12 cellular contexts compared by ENCODE assay signal in genomic region chr6:151716446-151717047, GRCh38.
DNase-seq lines count a peak whose midpoint lies in the region; ATAC-seq lines count a peak whose summit lies in the region.
"Had no signal": no experiment of that assay in that cellular context is flagged by ENCODE, and none has a peak within 500 bp of the region (broad histone marks: within the 10 kb centered on the region; RNA-seq: fewer than 3 reads in every experiment).

No MANE protein-coding gene starts in this region.

- H3K36me3 ChIP-seq in ACC112 (ENCODE audit: insufficient read depth, low read length): no peaks in the 10 kb centered on the region
- H3K36me3 ChIP-seq in iPS-20b (ENCODE audit: insufficient read depth, low read depth, low read length): no peaks in the 10 kb centered on the region

- no peak overlapping the region for H3K27ac Mint-ChIP-seq in natural killer cell treated with Interleukin-12 subunit alpha and Interleukin-12 subunit beta and Interleukin-15 and Interleukin-18, amount 100 ng/mL, for 72 hours

- ATAC-seq in GM18870 (IDR thresholded peaks at IDR 0.05; ENCODE audit: unreplicated experiment): no peak
- ATAC-seq in natural killer cell treated with Interleukin-12 subunit alpha and Interleukin-12 subunit beta and Interleukin-15 and Interleukin-18, amount 100 ng/mL, for 72 hours: no peak

- no peaks in the 10 kb centered on the region for H3K4me1 Mint-ChIP-seq in natural killer cell treated with Interleukin-12 subunit alpha and Interleukin-12 subunit beta and Interleukin-15 and Interleukin-18, amount 100 ng/mL, for 72 hours (ENCODE audit: low read depth in 2 of 2)
- H3K4me1 Mint-ChIP-seq: central memory CD8-positive, alpha-beta T cell; neural crest cell had no signal

- no peak overlapping the region for H3K4me3 Mint-ChIP-seq in natural killer cell treated with Interleukin-12 subunit alpha and Interleukin-12 subunit beta and Interleukin-15 and Interleukin-18, amount 100 ng/mL, for 72 hours
- H3K4me3 Mint-ChIP-seq: central memory CD8-positive, alpha-beta T cell; neural crest cell had no signal

- H3K4me1 ChIP-seq in ACC112 (ENCODE audit: control insufficient read depth, insufficient read depth, low read length, unreplicated experiment) (peaks cover 12% of the 10 kb centered on the region), iPS-20b (ENCODE audit: insufficient read depth, low read length) (peaks cover 8% of the 10 kb centered on the region; the same call in 1 of the 2 replicates)

- DNase-seq in Daoy (ENCODE audit: low read depth) (peak; percentile 7), RPMI8226 (peak; percentile 30), cerebellar cortex (ENCODE audit: low spot score) (no peak), midbrain (lab: John Stamatoyannopoulos, UW) (no peak)
- DNase-seq in natural killer cell treated with Interleukin-12 subunit alpha and Interleukin-12 subunit beta and Interleukin-15 and Interleukin-18, amount 100 ng/mL, for 72 hours (ENCODE audit: low spot score): no peak
- DNase-seq: activated gamma-delta T cell, NCI-H226 had no signal

- H3K79me2 ChIP-seq in ACC112 (ENCODE audit: control insufficient read depth, insufficient read depth, low read length, unreplicated experiment): no peaks in the 10 kb centered on the region

- peak overlapping the region; percentile 25 for H2AFZ ChIP-seq in ACC112 (ENCODE audit: low read length, unreplicated experiment)

- no peaks in the 10 kb centered on the region for H3K9me3 ChIP-seq in iPS-20b (ENCODE audit: insufficient read depth, low read depth, low read length)

- H3K36me3 Mint-ChIP-seq in natural killer cell treated with Interleukin-12 subunit alpha and Interleukin-12 subunit beta and Interleukin-15 and Interleukin-18, amount 100 ng/mL, for 72 hours: peaks cover 26% of the 10 kb centered on the region

- H3K27me3 Mint-ChIP-seq in natural killer cell treated with Interleukin-12 subunit alpha and Interleukin-12 subunit beta and Interleukin-15 and Interleukin-18, amount 100 ng/mL, for 72 hours: peaks cover 13 to 25% of the 10 kb centered on the region in 2 donors

- H3K27ac ChIP-seq in ACC112 (ENCODE audit: low read depth, low read length) (no peak overlapping the region), iPS-20b (ENCODE audit: low read length) (no peak overlapping the region)

- H3K27me3 ChIP-seq in ACC112 (ENCODE audit: insufficient read depth, low read length) (no peaks in the 10 kb centered on the region), iPS-20b (ENCODE audit: insufficient read depth, low read length) (no peaks in the 10 kb centered on the region)

- H3K9ac ChIP-seq in iPS-20b (ENCODE audit: low read depth, low read length): peak overlapping the region; percentile 21; the same call in 1 of the 2 replicates

- peaks cover 23% of the 10 kb centered on the region for H3K9me3 Mint-ChIP-seq in natural killer cell treated with Interleukin-12 subunit alpha and Interleukin-12 subunit beta and Interleukin-15 and Interleukin-18, amount 100 ng/mL, for 72 hours

- H3K4me3 ChIP-seq in ACC112 (ENCODE audit: low read depth, low read length) (no peak overlapping the region), iPS-20b (ENCODE audit: low read length) (no peak overlapping the region)

Comparison
In these comparisons a context has a peak if more than half of its experiments do, and no peak if none do; other contexts are left out.
1. DNase-seq: peak in Daoy (single experiment) and RPMI8226 (single experiment); none in cerebellar cortex (single experiment), natural killer cell treated with Interleukin-12 subunit alpha and Interleukin-12 subunit beta and Interleukin-15 and Interleukin-18, amount 100 ng/mL, for 72 hours (single experiment) and midbrain (single experiment).